Comparison of ENCODE assay signal across 29 cellular contexts in genomic region chr2:188503975-188504374, GRCh38.
"Had no signal": no experiment of that assay in that cellular context is flagged by ENCODE, and none has a peak within 500 bp of the region (broad histone marks: within the 10 kb centered on the region; RNA-seq: fewer than 3 reads in every experiment).

No MANE protein-coding gene starts in this region.

- H3K27me3 ChIP-seq: adrenal gland, body of pancreas, brain microvascular endothelial cell, breast epithelium had no signal

- ATAC-seq: activated CD8-positive, alpha-beta T cell treated with anti-CD3 and anti-CD28 coated beads for 36 hours; body of pancreas had no signal

- H3K4me3 ChIP-seq: adrenal gland, body of pancreas, breast epithelium had no signal

- H3K9me3 ChIP-seq: adrenal gland, body of pancreas, breast epithelium had no signal

- H3K36me3 ChIP-seq: adrenal gland, brain microvascular endothelial cell, breast epithelium had no signal

- H3K27ac ChIP-seq: adrenal gland, body of pancreas, brain microvascular endothelial cell, breast epithelium, VCaP had no signal

- FAIRE-seq: astrocyte, TTC549 had no signal

- DNase-seq: activated B cell treated with CpG ODN at 0.5 μM for 24 hours; activated CD4-positive, alpha-beta memory T cell treated with anti-CD3 and anti-CD28 coated beads for 36 hours; activated CD4-positive, alpha-beta T cell treated with anti-CD3 and anti-CD28 coated beads for 4 hours; activated CD4-positive, alpha-beta T cell treated with anti-CD3 and anti-CD28 coated beads, Interleukin-2, amount 10 ng/mL, durations not matched to agents 24 days and 14 days; activated CD4-positive, alpha-beta T cell treated with anti-CD3 and anti-CD28 coated beads, Interleukin-2, amount 50 U/mL, for 1 hour; activated CD4-positive, alpha-beta T cell treated with anti-CD3 and anti-CD28 coated beads, Interleukin-2, amount 50 U/mL, for 4 hours; activated CD4-positive, CD25-positive, alpha-beta regulatory T cell treated with anti-CD3 and anti-CD28 coated beads, Interleukin-2, amount 50 U/mL, for 72 hours; activated CD8-positive, alpha-beta memory T cell treated with anti-CD3 and anti-CD28 coated beads, Interleukin-2, amount 50 U/mL, for 4 hours; activated CD8-positive, alpha-beta T cell treated with anti-CD3 and anti-CD28 coated beads for 36 hours; activated effector memory CD4-positive, alpha-beta T cell treated with Interleukin-2 at 50 U/mL for 16 hours; activated gamma-delta T cell; activated naive CD4-positive, alpha-beta T cell treated with anti-CD3 and anti-CD28 coated beads, Interleukin-2, amount 10 ng/mL, durations not matched to agents 7 days and 5 days; activated naive CD4-positive, alpha-beta T cell treated with Interleukin-2 at 50 U/mL for 16 hours; activated naive CD8-positive, alpha-beta T cell treated with anti-CD3 and anti-CD28 coated beads for 36 hours; activated T-cell treated with anti-CD3 and anti-CD28 coated beads for 4 hours; activated T-cell treated with anti-CD3 and anti-CD28 coated beads, Interleukin-2, amount 50 U/mL, for 24 hours; activated T-cell treated with anti-CD3 and anti-CD28 coated beads, Interleukin-2, amount 50 U/mL, for 48 hours; adrenal gland; amniotic stem cell; aorta; body of pancreas; brain microvascular endothelial cell; central memory CD4-positive, alpha-beta T cell; T-helper 2 cell; T-helper 9 cell had no signal
